In the genomic region with DNA sequence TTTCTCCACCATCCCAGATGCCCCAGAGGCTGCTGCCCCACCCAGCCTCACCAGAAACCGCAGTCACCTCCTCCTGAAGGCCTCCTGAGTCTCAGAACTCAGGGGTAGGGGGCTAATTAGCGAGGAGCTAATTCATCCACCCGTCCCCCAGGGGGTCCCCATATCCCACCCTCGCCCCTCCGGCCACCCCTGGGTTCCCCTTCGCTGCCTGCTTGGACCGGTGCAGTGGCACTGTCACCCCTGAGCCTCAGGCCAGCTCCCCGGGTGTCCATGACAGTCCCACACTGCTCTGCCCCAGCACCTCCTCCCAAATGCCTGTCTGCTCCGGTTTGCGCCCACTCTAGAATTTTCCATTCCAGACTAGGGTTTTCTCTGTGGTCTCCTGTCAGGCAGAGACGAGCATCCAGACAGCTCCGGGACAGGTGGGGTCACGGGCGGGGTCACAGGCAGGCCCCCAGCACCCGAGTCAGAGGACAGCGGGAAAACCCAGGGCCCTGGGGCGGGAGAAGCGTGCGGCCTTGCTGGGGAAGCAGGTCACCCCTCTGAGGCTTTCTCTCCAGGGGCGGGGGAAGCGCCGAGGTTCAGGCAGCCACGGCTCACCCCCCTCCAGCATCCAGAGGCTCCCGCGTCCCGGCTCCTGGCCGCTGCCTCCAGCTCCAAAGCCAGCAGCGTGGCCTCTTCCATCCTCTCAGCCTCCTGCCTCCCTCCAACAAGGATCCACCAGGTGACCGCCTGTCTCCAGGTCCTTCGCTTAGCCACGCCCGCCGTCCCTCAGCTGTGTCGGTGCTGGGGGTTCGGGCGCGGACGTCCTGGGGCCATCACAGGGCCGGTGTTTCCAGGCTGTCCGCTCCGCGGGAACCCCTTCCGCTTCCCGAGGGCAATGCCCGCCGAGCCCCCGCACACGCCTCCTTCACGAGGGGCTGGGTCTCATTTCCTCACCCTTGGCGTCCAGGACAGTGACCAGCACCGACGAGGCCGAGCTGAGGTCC, we compare ENCODE assay signal across 2 cellular contexts.
TF ChIP-seq lines count a peak whose summit lies in the region.

No MANE protein-coding gene starts in this region.

TF ChIP-seq in HEK293, 187 proteins besides CTCF, POLR2A, EP300 and RAD21:
- TF ChIP-seq ZNF544 (tag by site-specific recombination; IDR thresholded peaks at IDR 0.05) = no peak
- TF ChIP-seq, protein P1, sequence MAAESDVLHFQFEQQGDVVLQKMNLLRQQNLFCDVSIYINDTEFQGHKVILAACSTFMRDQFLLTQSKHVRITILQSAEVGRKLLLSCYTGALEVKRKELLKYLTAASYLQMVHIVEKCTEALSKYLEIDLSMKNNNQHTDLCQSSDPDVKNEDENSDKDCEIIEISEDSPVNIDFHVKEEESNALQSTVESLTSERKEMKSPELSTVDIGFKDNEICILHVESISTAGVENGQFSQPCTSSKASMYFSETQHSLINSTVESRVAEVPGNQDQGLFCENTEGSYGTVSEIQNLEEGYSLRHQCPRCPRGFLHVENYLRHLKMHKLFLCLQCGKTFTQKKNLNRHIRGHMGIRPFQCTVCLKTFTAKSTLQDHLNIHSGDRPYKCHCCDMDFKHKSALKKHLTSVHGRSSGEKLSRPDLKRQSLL (tag by site-specific recombination; IDR thresholded peaks at IDR 0.05) = peak; percentile 82; the same call in 1 of the 2 replicates

TF ChIP-seq in endothelial cell of umbilical vein, 7 proteins besides CTCF, POLR2A, EP300 and RAD21:
- no peak for TF ChIP-seq FOS (IDR thresholded peaks at IDR 0.05; ENCODE audit: borderline replicate concordance, insufficient read depth, low read length)
- TF ChIP-seq MYC (IDR thresholded peaks at IDR 0.05; ENCODE audit: low read depth, low read length) = no peak
